In genomic region chr15:94225616-94226015, GRCh38 we compare ENCODE assay signal across 21 cellular contexts.
"Had no signal": no experiment of that assay in that cellular context is flagged by ENCODE, and none has a peak within 500 bp of the region (broad histone marks: within the 10 kb centered on the region; RNA-seq: fewer than 3 reads in every experiment).

No MANE protein-coding gene starts in this region.

- H3K4me1 ChIP-seq: parathyroid adenoma, thyroid gland had no signal

- H3K27me3 ChIP-seq: foreskin keratinocyte, hepatocyte, thyroid gland had no signal

- ATAC-seq: foreskin keratinocyte, left cardiac atrium had no signal

- H2AFZ ChIP-seq: hepatocyte, parathyroid adenoma had no signal

- H3K9ac ChIP-seq: parathyroid adenoma had no signal

- DNase-seq: activated CD4-positive, alpha-beta T cell treated with anti-CD3 and anti-CD28 coated beads, Interleukin-2, amount 50 U/mL, for 4 hours; amygdala; caudate nucleus; effector CD8-positive, alpha-beta T cell; left cardiac atrium; retina; stimulated activated CD4-positive, alpha-beta T cell treated with anti-CD3 and anti-CD28 coated beads, Interleukin-12 subunit alpha, Interleukin-12 subunit beta, amount 100 ng/mL, for 4 hours; stimulated activated CD4-positive, alpha-beta T cell treated with anti-CD3 and anti-CD28 coated beads, Interleukin-1b, Interleukin-23, amount 100 ng/mL, for 48 hours; stimulated activated CD8-positive, alpha-beta memory T cell treated with anti-CD3 and anti-CD28 coated beads, Interleukin-4, amount 100 ng/mL, for 48 hours; stimulated activated naive CD4-positive, alpha-beta T cell; thyroid gland had no signal

- H3K36me3 ChIP-seq: esophagus muscularis mucosa, thyroid gland had no signal

- H3K27ac Mint-ChIP-seq: activated naive CD8-positive, alpha-beta T cell; activated T-helper 1 cell treated with anti-CD3 and anti-CD28 coated beads, Interleukin-12 subunit alpha, Interleukin-12 subunit beta, Interleukin-2, Interleukin-4 antibody, amounts not matched to agents 30 ng/mL and 10 ng/mL and 1 ng/mL, durations not matched to agents 14 hours and 24 hours and 36 hours; brain; nephron; T-helper 2 cell treated with Interferon-gamma antibody and Interleukin-4, amounts not matched to agents 5 μg/mL and 100 μg/mL, for 36 hours had no signal

- H3K4me2 ChIP-seq: hepatocyte had no signal

- H3K27ac ChIP-seq: coronary artery, esophagus muscularis mucosa, foreskin keratinocyte, hepatocyte, parathyroid adenoma, thyroid gland had no signal

- H3K9me3 ChIP-seq: esophagus muscularis mucosa, thyroid gland had no signal

- H3K27me3 Mint-ChIP-seq: activated naive CD8-positive, alpha-beta T cell had no signal

- H3K4me3 ChIP-seq: coronary artery, esophagus muscularis mucosa, hepatocyte, thyroid gland had no signal

- H3K4me3 Mint-ChIP-seq: activated naive CD8-positive, alpha-beta T cell; activated T-helper 1 cell treated with anti-CD3 and anti-CD28 coated beads, Interleukin-12 subunit alpha, Interleukin-12 subunit beta, Interleukin-2, Interleukin-4 antibody, amounts not matched to agents 30 ng/mL and 10 ng/mL and 1 ng/mL, durations not matched to agents 14 hours and 24 hours and 36 hours; brain; nephron; T-helper 2 cell treated with Interferon-gamma antibody and Interleukin-4, amounts not matched to agents 5 μg/mL and 100 μg/mL, for 36 hours had no signal

- H3K9me3 Mint-ChIP-seq: nephron; T-helper 2 cell treated with Interferon-gamma antibody and Interleukin-4, amounts not matched to agents 5 μg/mL and 100 μg/mL, for 36 hours had no signal

- H3K36me3 Mint-ChIP-seq: brain had no signal
